ENCODE assay signal across 25 cellular contexts in genomic region chr3:83011471-83011870, GRCh38.
DNase-seq lines count a peak whose midpoint lies in the region; TF ChIP-seq lines count a peak whose summit lies in the region.
"Had no signal": no experiment of that assay in that cellular context is flagged by ENCODE, and none has a peak within 500 bp of the region (broad histone marks: within the 10 kb centered on the region; RNA-seq: fewer than 3 reads in every experiment).

No MANE protein-coding gene starts in this region.

- CTCF ChIA-PET in MCF 10A (lab: Yijun Ruan, JAX) = no interaction called here

- no peaks in the 10 kb centered on the region for H3K9me3 ChIP-seq in breast epithelium
- no peaks in the 10 kb centered on the region for H3K9me3 ChIP-seq in esophagus squamous epithelium
- no peaks in the 10 kb centered on the region for H3K9me3 ChIP-seq in GM23248 (ENCODE audit: low read depth)
- H3K9me3 ChIP-seq: A549, pancreas, tibial nerve had no signal

- H3K36me3 Mint-ChIP-seq in MCF 10A (ENCODE audit: insufficient read depth, unreplicated experiment) = no peaks in the 10 kb centered on the region
- no peaks in the 10 kb centered on the region for H3K36me3 Mint-ChIP-seq in activated T-helper 1 cell treated with anti-CD3 and anti-CD28 coated beads, Interleukin-12 subunit alpha, Interleukin-12 subunit beta, Interleukin-2, Interleukin-4 antibody, amounts not matched to agents 30 ng/mL and 10 ng/mL and 1 ng/mL, durations not matched to agents 14 hours and 24 hours and 36 hours (ENCODE audit: low read depth)
- H3K36me3 Mint-ChIP-seq: activated naive CD4-positive, alpha-beta T cell treated with anti-CD3 and anti-CD28 coated beads, Interleukin-2, amount 50 U/mL, for 72 hours; CD8-positive, alpha-beta memory T cell had no signal

- H3K27ac ChIP-seq in breast epithelium (no peak overlapping the region), esophagus squamous epithelium (no peak overlapping the region), GM23248 (no peak overlapping the region)
- H3K27ac ChIP-seq: A549, pancreas, tibial nerve had no signal

- H3K79me2 ChIP-seq in GM23248 (ENCODE audit: insufficient read depth) = no peaks in the 10 kb centered on the region

- H4K20me1 ChIP-seq in GM23248 (ENCODE audit: insufficient read depth) = no peaks in the 10 kb centered on the region

- H3K4me1 Mint-ChIP-seq in MCF 10A (ENCODE audit: insufficient read depth, unreplicated experiment) = peaks cover 7% of the 10 kb centered on the region
- H3K4me1 Mint-ChIP-seq in activated T-helper 1 cell treated with anti-CD3 and anti-CD28 coated beads, Interleukin-12 subunit alpha, Interleukin-12 subunit beta, Interleukin-2, Interleukin-4 antibody, amounts not matched to agents 30 ng/mL and 10 ng/mL and 1 ng/mL, durations not matched to agents 14 hours and 24 hours and 36 hours (ENCODE audit: low read depth) = no peaks in the 10 kb centered on the region
- H3K4me1 Mint-ChIP-seq: CD8-positive, alpha-beta memory T cell; nephron progenitor cell had no signal

- DNase-seq in MCF 10A (ENCODE audit: unreplicated experiment) (peak; percentile 72), breast epithelium (ENCODE audit: low spot score in 2 of 2) (no peak), RKO (ENCODE audit: low spot score) (peak; percentile 38), choroid plexus epithelial cell (ENCODE audit: low read depth) (peak; percentile 41), esophagus squamous epithelium (lab: John Stamatoyannopoulos, UW) (no peak), GM23248 (no peak)
- no peak for DNase-seq in activated effector memory CD4-positive, alpha-beta T cell treated with Interleukin-2 at 50 U/mL for 16 hours
- DNase-seq in activated T-helper 1 cell treated with anti-CD3 and anti-CD28 coated beads, Interleukin-12 subunit alpha, Interleukin-12 subunit beta, Interleukin-2, Interleukin-4 antibody, amounts not matched to agents 30 ng/mL and 10 ng/mL and 1 ng/mL, durations not matched to agents 14 hours and 24 hours and 36 hours (ENCODE audit: low spot score) = no peak
- DNase-seq: activated CD4-positive, alpha-beta T cell treated with anti-CD3 and anti-CD28 coated beads, Interleukin-2, amount 50 U/mL, for 48 hours; caudate nucleus; CD8-positive, alpha-beta memory T cell; DMS153; IMR-90; NCI-H1092; NCI-H2081 treated with DMSO at 0.1 percent for 48 hours; NCI-H446 treated with DMSO at 0.1 percent for 48 hours; nephron progenitor cell; pancreas; stimulated activated CD4-positive, alpha-beta T cell treated with anti-CD3 and anti-CD28 coated beads, Interleukin-2, amount 100 ng/mL, for 24 hours had no signal

- H3K4me2 ChIP-seq in GM23248 (ENCODE audit: unreplicated experiment) = no peak overlapping the region
- H3K4me2 ChIP-seq: A549, smooth muscle cell had no signal

- POLR2A ChIA-PET in MCF 10A (lab: Yijun Ruan, JAX) = no interaction called here

- in situ Hi-C loops in GM23248 (cut with MboI) = no loop called here

- H3K27me3 Mint-ChIP-seq in MCF 10A (ENCODE audit: insufficient read depth, unreplicated experiment) = no peaks in the 10 kb centered on the region
- H3K27me3 Mint-ChIP-seq in activated T-helper 1 cell treated with anti-CD3 and anti-CD28 coated beads, Interleukin-12 subunit alpha, Interleukin-12 subunit beta, Interleukin-2, Interleukin-4 antibody, amounts not matched to agents 30 ng/mL and 10 ng/mL and 1 ng/mL, durations not matched to agents 14 hours and 24 hours and 36 hours (ENCODE audit: insufficient read depth) = no peaks in the 10 kb centered on the region
- H3K27me3 Mint-ChIP-seq: CD8-positive, alpha-beta memory T cell; dendritic cell treated with granulocyte-macrophage colony-stimulating factor and Interleukin-4, amounts not matched to agents 40 ng/mL and 50 ng/mL, for 4 days had no signal

- no peak overlapping the region for H3K9ac ChIP-seq in GM23248

- H3K9me3 Mint-ChIP-seq in MCF 10A (ENCODE audit: unreplicated experiment) = peaks cover 8% of the 10 kb centered on the region
- no peaks in the 10 kb centered on the region for H3K9me3 Mint-ChIP-seq in activated T-helper 1 cell treated with anti-CD3 and anti-CD28 coated beads, Interleukin-12 subunit alpha, Interleukin-12 subunit beta, Interleukin-2, Interleukin-4 antibody, amounts not matched to agents 30 ng/mL and 10 ng/mL and 1 ng/mL, durations not matched to agents 14 hours and 24 hours and 36 hours
- H3K9me3 Mint-ChIP-seq: dendritic cell treated with granulocyte-macrophage colony-stimulating factor and Interleukin-4, amounts not matched to agents 40 ng/mL and 50 ng/mL, for 4 days; nephron progenitor cell had no signal

- no peak overlapping the region for H2AFZ ChIP-seq in GM23248

- BruUV-seq in MCF 10A (replicated peaks; lab: Mats Ljungman, UMichigan) = no TSS peak

- no peaks in the 10 kb centered on the region for H3K4me1 ChIP-seq in breast epithelium
- H3K4me1 ChIP-seq in esophagus squamous epithelium = no peaks in the 10 kb centered on the region
- no peaks in the 10 kb centered on the region for H3K4me1 ChIP-seq in GM23248 (ENCODE audit: insufficient read depth)
- H3K4me1 ChIP-seq: A549, pancreas, tibial nerve had no signal

- H3K4me3 Mint-ChIP-seq in MCF 10A (ENCODE audit: unreplicated experiment) = no peak overlapping the region
- no peak overlapping the region for H3K4me3 Mint-ChIP-seq in activated T-helper 1 cell treated with anti-CD3 and anti-CD28 coated beads, Interleukin-12 subunit alpha, Interleukin-12 subunit beta, Interleukin-2, Interleukin-4 antibody, amounts not matched to agents 30 ng/mL and 10 ng/mL and 1 ng/mL, durations not matched to agents 14 hours and 24 hours and 36 hours
- H3K4me3 Mint-ChIP-seq: CD8-positive, alpha-beta memory T cell; dendritic cell treated with granulocyte-macrophage colony-stimulating factor and Interleukin-4, amounts not matched to agents 40 ng/mL and 50 ng/mL, for 4 days; nephron progenitor cell had no signal

- no peaks in the 10 kb centered on the region for H3K9me2 ChIP-seq in GM23248 (ENCODE audit: insufficient read depth)

- TF ChIP-seq CTCF in MCF 10A (IDR thresholded peaks at IDR 0.05; ENCODE audit: unreplicated experiment) = no peak
- TF ChIP-seq CTCF in breast epithelium (IDR thresholded peaks at IDR 0.05) = no peak
- TF ChIP-seq CTCF in choroid plexus epithelial cell (conservative IDR thresholded peaks at IDR 0.05; ENCODE audit: low read depth, low read length) = no peak
- no peak for TF ChIP-seq CTCF in esophagus squamous epithelium (IDR thresholded peaks at IDR 0.05)

- no peaks in the 10 kb centered on the region for H3F3A ChIP-seq in GM23248 (ENCODE audit: insufficient read depth)

- 36 to 49% methylated on average over 5 of the region's 5 CpGs for WGBS in esophagus squamous epithelium, 2 donors
- 29 to 35% methylated on average over 5 of the region's 5 CpGs for WGBS in GM23248 (ENCODE audit: low coverage in 1 of 2, low lambda C conversion rate in 2 of 2, missing lambda C conversion rate in 2 of 2), 2 experiments

- no peak overlapping the region for H3K4me3 ChIP-seq in breast epithelium
- H3K4me3 ChIP-seq in choroid plexus epithelial cell (ENCODE audit: low read depth, low read length) = no peak overlapping the region
- no peak overlapping the region for H3K4me3 ChIP-seq in esophagus squamous epithelium
- H3K4me3 ChIP-seq in GM23248 = no peak overlapping the region
- H3K4me3 ChIP-seq: A549, lung, pancreas, smooth muscle cell, tibial nerve had no signal

- no peaks in the 10 kb centered on the region for H3K36me3 ChIP-seq in breast epithelium
- no peaks in the 10 kb centered on the region for H3K36me3 ChIP-seq in esophagus squamous epithelium
- H3K36me3 ChIP-seq in GM23248 (ENCODE audit: low read depth) = no peaks in the 10 kb centered on the region
- H3K36me3 ChIP-seq: pancreas, tibial nerve had no signal

- TF ChIP-seq POLR2A in breast epithelium (IDR thresholded peaks at IDR 0.05) (no peak), esophagus squamous epithelium (IDR thresholded peaks at IDR 0.05) (no peak)

- intact Hi-C loops in MCF 10A (cut with micrococcal nuclease) = no loop called here
- intact Hi-C loops in breast epithelium (cut with DNase I; ENCODE audit: low total_unique reads) = no loop called here
- intact Hi-C loops in esophagus squamous epithelium (cut with DNase I) = no loop called here
- intact Hi-C loops in activated T-helper 1 cell treated with anti-CD3 and anti-CD28 coated beads, Interleukin-12 subunit alpha, Interleukin-12 subunit beta, Interleukin-2, Interleukin-4 antibody, amounts not matched to agents 30 ng/mL and 10 ng/mL and 1 ng/mL, durations not matched to agents 14 hours and 24 hours and 36 hours (cut with micrococcal nuclease) = no loop called here

- peak overlapping the region; percentile 82 for H3K27ac Mint-ChIP-seq in MCF 10A (ENCODE audit: low read depth, unreplicated experiment)
- no peak overlapping the region for H3K27ac Mint-ChIP-seq in activated T-helper 1 cell treated with anti-CD3 and anti-CD28 coated beads, Interleukin-12 subunit alpha, Interleukin-12 subunit beta, Interleukin-2, Interleukin-4 antibody, amounts not matched to agents 30 ng/mL and 10 ng/mL and 1 ng/mL, durations not matched to agents 14 hours and 24 hours and 36 hours
- H3K27ac Mint-ChIP-seq: activated naive CD4-positive, alpha-beta T cell treated with anti-CD3 and anti-CD28 coated beads, Interleukin-2, amount 50 U/mL, for 72 hours; CD8-positive, alpha-beta memory T cell; dendritic cell treated with granulocyte-macrophage colony-stimulating factor and Interleukin-4, amounts not matched to agents 40 ng/mL and 50 ng/mL, for 4 days; nephron progenitor cell had no signal

- no peaks in the 10 kb centered on the region for H3K27me3 ChIP-seq in breast epithelium
- H3K27me3 ChIP-seq in esophagus squamous epithelium = no peaks in the 10 kb centered on the region
- no peaks in the 10 kb centered on the region for H3K27me3 ChIP-seq in GM23248 (replicated peaks; ENCODE audit: insufficient read depth)
- H3K27me3 ChIP-seq: pancreas, tibial nerve had no signal

Comparison
In these comparisons a context has a peak if more than half of its experiments do, and no peak if none do; other contexts are left out.
1. DNase-seq: peak in MCF 10A (single experiment), RKO (single experiment) and choroid plexus epithelial cell (single experiment); none in breast epithelium (0 of 2), activated effector memory CD4-positive, alpha-beta T cell treated with Interleukin-2 at 50 U/mL for 16 hours (single experiment), esophagus squamous epithelium (single experiment), activated T-helper 1 cell treated with anti-CD3 and anti-CD28 coated beads, Interleukin-12 subunit alpha, Interleukin-12 subunit beta, Interleukin-2, Interleukin-4 antibody, amounts not matched to agents 30 ng/mL and 10 ng/mL and 1 ng/mL, durations not matched to agents 14 hours and 24 hours and 36 hours (single experiment) and GM23248 (single experiment).